Comparison of ENCODE assay signal across 14 cellular contexts in the genomic region with DNA sequence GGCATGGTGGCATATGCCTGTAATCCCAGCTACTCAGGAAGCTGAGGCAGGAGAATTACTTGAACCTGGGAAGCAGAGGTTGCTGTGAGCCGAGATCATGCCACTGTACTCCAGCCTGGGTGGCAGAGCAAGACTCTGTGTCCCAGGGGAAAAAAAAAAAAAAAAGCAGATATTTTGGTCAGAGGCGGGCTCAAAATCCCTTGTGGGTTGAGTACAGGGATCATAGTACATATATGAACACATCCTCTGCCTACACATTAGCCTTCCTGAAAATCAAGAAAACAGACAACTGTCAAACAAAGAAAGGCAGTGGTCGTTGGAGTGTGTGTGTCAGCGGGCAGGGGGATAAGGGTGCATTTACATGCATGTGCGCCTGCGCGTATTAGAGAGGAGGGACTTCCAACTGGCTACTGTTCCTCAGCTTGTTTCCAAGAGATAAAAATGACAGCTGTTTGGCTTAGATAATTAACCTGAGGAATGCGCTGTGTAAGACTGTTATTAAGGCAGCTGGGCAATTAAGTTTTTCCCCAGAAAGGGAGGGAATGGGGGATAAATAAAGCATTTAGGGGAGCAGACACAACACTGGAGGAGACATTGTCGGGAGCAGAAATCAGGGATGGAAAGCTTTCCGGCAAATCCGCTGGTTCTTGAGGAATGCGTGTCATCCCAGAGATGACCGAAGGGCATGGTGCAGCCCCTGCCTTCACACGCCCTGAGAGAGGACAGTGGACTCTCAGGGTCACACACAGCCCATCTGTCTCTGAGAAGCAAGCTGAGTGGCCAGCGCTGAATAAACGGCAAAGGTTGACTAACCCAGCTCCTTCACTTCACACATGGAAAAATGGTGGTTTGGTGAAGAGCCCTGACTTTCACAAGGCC. TPM values are rescaled to one million over a fixed set of nuclear protein-coding genes. Genes with fewer than 3 reads are reported as not detected.
A peak's percentile ranks its signal among the peaks of the same experiment; 100 is the strongest.
DNase-seq lines count a peak whose midpoint lies in the region; ATAC-seq and TF ChIP-seq lines count a peak whose summit lies in the region.
"Had no signal": no experiment of that assay in that cellular context is flagged by ENCODE, and none has a peak within 500 bp of the region (broad histone marks: within the 10 kb centered on the region; RNA-seq: fewer than 3 reads in every experiment).

No MANE protein-coding gene starts in this region.

- TF ChIP-seq CTCF in brain (conservative IDR thresholded peaks at IDR 0.05), result no peak
- TF ChIP-seq CTCF in lower lobe of right lung (IDR thresholded peaks at IDR 0.05), result no peak
- no peak for TF ChIP-seq CTCF in WTC11 (IDR thresholded peaks at IDR 0.05)

- H3K4me1 Mint-ChIP-seq in brain (peaks cover 77% of the 10 kb centered on the region), WTC11 (peaks cover 6% of the 10 kb centered on the region)

- H3K4me3 Mint-ChIP-seq in brain, result peak overlapping the region in 2 of 5 experiments; percentile 10 to 64
- H3K4me3 Mint-ChIP-seq in WTC11, result no peak overlapping the region

- H3K4me3 ChIP-seq in BLaER1, result no peak overlapping the region
- no peak overlapping the region for H3K4me3 ChIP-seq in lower lobe of right lung
- H3K4me3 ChIP-seq: stomach had no signal

- H3K27me3 ChIP-seq in BLaER1 (no peaks in the 10 kb centered on the region), lower lobe of right lung (ENCODE audit: low read depth) (no peaks in the 10 kb centered on the region)
- H3K27me3 ChIP-seq: stomach had no signal

- H3K27me3 Mint-ChIP-seq in brain, result peaks cover 3% of the 10 kb centered on the region
- peaks cover 2% of the 10 kb centered on the region; the same call in 1 of the 2 replicates for H3K27me3 Mint-ChIP-seq in WTC11 (ENCODE audit: low read depth)

- H3K9me3 ChIP-seq in BLaER1 (no peaks in the 10 kb centered on the region), lower lobe of right lung (no peaks in the 10 kb centered on the region)
- H3K9me3 ChIP-seq: stomach had no signal

- H3K36me3 Mint-ChIP-seq in brain (no peaks in the 10 kb centered on the region), WTC11 (no peaks in the 10 kb centered on the region)

- H3K9ac ChIP-seq in BLaER1, result no peak overlapping the region

- H3K4me2 ChIP-seq in BLaER1, result peak overlapping the region; percentile 76

- POLR2A ChIA-PET in WTC11 (lab: Charles Lee), result no interaction called here

- CTCF ChIA-PET in WTC11 (lab: Charles Lee), result interaction anchor here (0.6 to 2.1 kb wide), 5 partner anchors 15 to 118 kb away, joined by 3 to 10 read pairs (median 4); a partner anchor contains a TSS

- H3K27ac Mint-ChIP-seq in brain (peak overlapping the region in 4 of 5 experiments; percentile 14 to 91 (median 56)), WTC11 (no peak overlapping the region)

- no peaks in the 10 kb centered on the region for H4K20me1 ChIP-seq in BLaER1

- no peaks in the 10 kb centered on the region for H3K36me3 ChIP-seq in BLaER1
- H3K36me3 ChIP-seq in lower lobe of right lung, result no peaks in the 10 kb centered on the region

- H3K9me3 Mint-ChIP-seq in brain (no peaks in the 10 kb centered on the region), WTC11 (no peaks in the 10 kb centered on the region)

- intact Hi-C loops in lower lobe of right lung (cut with DNase I), result no loop called here

- no peak for ATAC-seq in lower lobe of right lung
- no peak for ATAC-seq in WTC11

- DNase-seq in NCI-H2227 (lab: John Stamatoyannopoulos, UW; ENCODE audit: unreplicated experiment), result peak; percentile 37
- no peak for DNase-seq in lower lobe of right lung
- DNase-seq in T-helper 9 cell, result no peak
- DNase-seq in amniotic stem cell (lab: John Stamatoyannopoulos, UW), result no peak
- no peak for DNase-seq in stimulated activated naive CD4-positive, alpha-beta T cell treated with Interleukin-2 at 50 U/mL for 16 hours (lab: John Stamatoyannopoulos, UW)
- DNase-seq in WTC11 (ENCODE audit: low spot score), result no peak
- DNase-seq: activated effector memory CD4-positive, alpha-beta T cell treated with Interleukin-2 at 50 U/mL for 16 hours; GOT3; NCI-H1092 treated with DMSO at 0.1 percent for 48 hours; NCI-H526 treated with DMSO at 0.1 percent for 48 hours; SHP77; stomach had no signal

- H3K27ac ChIP-seq in BLaER1 (peak overlapping the region; percentile 45; the same call in 1 of the 2 replicates), lower lobe of right lung (peak overlapping the region; percentile 31)

- peaks cover 58% of the 10 kb centered on the region for H3K4me1 ChIP-seq in BLaER1
- H3K4me1 ChIP-seq in lower lobe of right lung, result peaks cover 91% of the 10 kb centered on the region

TF ChIP-seq in WTC11, 78 proteins besides CTCF, POLR2A, EP300 and RAD21 (continues in another document):
- TF ChIP-seq MYBL2 (CRISPR knock-in tag; IDR thresholded peaks at IDR 0.05) (no peak), GTF2I (CRISPR knock-in tag; conservative IDR thresholded peaks at IDR 0.05) (no peak), ZNF671 (CRISPR knock-in tag; IDR thresholded peaks at IDR 0.05) (no peak), ZNF423 (CRISPR knock-in tag; IDR thresholded peaks at IDR 0.05) (no peak), CBFB (CRISPR knock-in tag; IDR thresholded peaks at IDR 0.05; ENCODE audit: low read depth) (no peak), SOX15 (CRISPR knock-in tag; IDR thresholded peaks at IDR 0.05) (no peak)
- TF ChIP-seq, protein P1, sequence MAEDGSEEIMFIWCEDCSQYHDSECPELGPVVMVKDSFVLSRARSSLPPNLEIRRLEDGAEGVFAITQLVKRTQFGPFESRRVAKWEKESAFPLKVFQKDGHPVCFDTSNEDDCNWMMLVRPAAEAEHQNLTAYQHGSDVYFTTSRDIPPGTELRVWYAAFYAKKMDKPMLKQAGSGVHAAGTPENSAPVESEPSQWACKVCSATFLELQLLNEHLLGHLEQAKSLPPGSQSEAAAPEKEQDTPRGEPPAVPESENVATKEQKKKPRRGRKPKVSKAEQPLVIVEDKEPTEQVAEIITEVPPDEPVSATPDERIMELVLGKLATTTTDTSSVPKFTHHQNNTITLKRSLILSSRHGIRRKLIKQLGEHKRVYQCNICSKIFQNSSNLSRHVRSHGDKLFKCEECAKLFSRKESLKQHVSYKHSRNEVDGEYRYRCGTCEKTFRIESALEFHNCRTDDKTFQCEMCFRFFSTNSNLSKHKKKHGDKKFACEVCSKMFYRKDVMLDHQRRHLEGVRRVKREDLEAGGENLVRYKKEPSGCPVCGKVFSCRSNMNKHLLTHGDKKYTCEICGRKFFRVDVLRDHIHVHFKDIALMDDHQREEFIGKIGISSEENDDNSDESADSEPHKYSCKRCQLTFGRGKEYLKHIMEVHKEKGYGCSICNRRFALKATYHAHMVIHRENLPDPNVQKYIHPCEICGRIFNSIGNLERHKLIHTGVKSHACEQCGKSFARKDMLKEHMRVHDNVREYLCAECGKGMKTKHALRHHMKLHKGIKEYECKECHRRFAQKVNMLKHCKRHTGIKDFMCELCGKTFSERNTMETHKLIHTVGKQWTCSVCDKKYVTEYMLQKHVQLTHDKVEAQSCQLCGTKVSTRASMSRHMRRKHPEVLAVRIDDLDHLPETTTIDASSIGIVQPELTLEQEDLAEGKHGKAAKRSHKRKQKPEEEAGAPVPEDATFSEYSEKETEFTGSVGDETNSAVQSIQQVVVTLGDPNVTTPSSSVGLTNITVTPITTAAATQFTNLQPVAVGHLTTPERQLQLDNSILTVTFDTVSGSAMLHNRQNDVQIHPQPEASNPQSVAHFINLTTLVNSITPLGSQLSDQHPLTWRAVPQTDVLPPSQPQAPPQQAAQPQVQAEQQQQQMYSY (CRISPR knock-in tag; IDR thresholded peaks at IDR 0.05), result no peak
- TF ChIP-seq, protein P2, sequence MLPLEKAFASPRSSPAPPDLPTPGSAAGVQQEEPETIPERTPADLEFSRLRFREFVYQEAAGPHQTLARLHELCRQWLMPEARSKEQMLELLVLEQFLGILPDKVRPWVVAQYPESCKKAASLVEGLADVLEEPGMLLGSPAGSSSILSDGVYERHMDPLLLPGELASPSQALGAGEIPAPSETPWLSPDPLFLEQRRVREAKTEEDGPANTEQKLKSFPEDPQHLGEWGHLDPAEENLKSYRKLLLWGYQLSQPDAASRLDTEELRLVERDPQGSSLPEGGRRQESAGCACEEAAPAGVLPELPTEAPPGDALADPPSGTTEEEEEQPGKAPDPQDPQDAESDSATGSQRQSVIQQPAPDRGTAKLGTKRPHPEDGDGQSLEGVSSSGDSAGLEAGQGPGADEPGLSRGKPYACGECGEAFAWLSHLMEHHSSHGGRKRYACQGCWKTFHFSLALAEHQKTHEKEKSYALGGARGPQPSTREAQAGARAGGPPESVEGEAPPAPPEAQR (CRISPR knock-in tag; IDR thresholded peaks at IDR 0.05), result no peak

RNA-seq across cellular contexts. Expression of a gene that starts 6.4 kb away (rescaled TPM):
- polyA plus RNA-seq in brain (ENCODE audit: insufficient read depth, low read depth, low replicate concordance), result 1.7 TPM
- total RNA-seq in lower lobe of right lung (47.2 TPM), WTC11 (2021) (0.53 to 0.85 TPM (median 0.60 TPM) in 3 replicates)

RNA-seq across cellular contexts. Expression of a gene that starts 29.4 kb away (rescaled TPM):
- 3.5 TPM for polyA plus RNA-seq in brain (ENCODE audit: insufficient read depth, low read depth, low replicate concordance)
- total RNA-seq in lower lobe of right lung (19.9 TPM), WTC11 (2021) (0.57 to 0.92 TPM (median 0.81 TPM) in 3 replicates)

RNA-seq across cellular contexts. Expression of a gene that starts 58.8 kb away (rescaled TPM):
- polyA plus RNA-seq in brain (ENCODE audit: insufficient read depth, low read depth, low replicate concordance), result 5.9 TPM
- total RNA-seq in lower lobe of right lung (11.6 TPM), WTC11 (2021) (0.41 TPM in 1 of 3 replicates, not detected in the others)

Comparison
In these comparisons a context has a peak if more than half of its experiments do, and no peak if none do; other contexts are left out.
1. RNA of a gene that starts 6.4 kb away (total RNA-seq): 47.2 TPM in lower lobe of right lung (single experiment); 0.53 to 0.85 TPM in WTC11; every median in the first group is over 10 times any median in the second.
2. RNA of a gene that starts 29.4 kb away (total RNA-seq): 19.9 TPM in lower lobe of right lung (single experiment); 0.57 to 0.92 TPM in WTC11; every median in the first group is over 10 times any median in the second.